ENCODE assay signal across 21 cellular contexts in genomic region chr1:171901245-171901644, GRCh38. TPM values are rescaled to one million over a fixed set of nuclear protein-coding genes. Genes with fewer than 3 reads are reported as not detected.
A peak's percentile ranks its signal among the peaks of the same experiment; 100 is the strongest.
DNase-seq lines count a peak whose midpoint lies in the region; ATAC-seq, FAIRE-seq and TF ChIP-seq lines count a peak whose summit lies in the region.
"Had no signal": no experiment of that assay in that cellular context is flagged by ENCODE, and none has a peak within 500 bp of the region (broad histone marks: within the 10 kb centered on the region; RNA-seq: fewer than 3 reads in every experiment).

No MANE protein-coding gene starts in this region.

- in situ Hi-C loops in HepG2 (cut with HindIII; ENCODE audit: extremely low pct_ligation_motif_present, low pct_unique_long_range_greater_than_20kb), result no loop called here

- no peak for TF ChIP-seq RAD21 in HepG2 (CRISPR knock-in tag; IDR thresholded peaks at IDR 0.05)

- H3K79me2 ChIP-seq in HepG2 (ENCODE audit: insufficient read depth, low read length), result no peaks in the 10 kb centered on the region
- H3K79me2 ChIP-seq in keratinocyte (ENCODE audit: control insufficient read depth, insufficient read depth, low read length), result no peaks in the 10 kb centered on the region

- H3K36me3 ChIP-seq in HepG2 (replicated peaks in 1 of 2; ENCODE audit: control insufficient read depth in 1 of 2, insufficient read depth in 2 of 2, low read length in 2 of 2) (no peaks in the 10 kb centered on the region), right lobe of liver (no peaks in the 10 kb centered on the region), keratinocyte (ENCODE audit: control insufficient read depth in 2 of 2, extremely low read depth in 1 of 2, insufficient read depth in 2 of 2, low read length in 2 of 2) (no peaks in the 10 kb centered on the region)
- H3K36me3 ChIP-seq: BE2C, left lung, neutrophil, transverse colon had no signal

- DNase-seq in HepG2 (ENCODE audit: low spot score) (no peak), right lobe of liver (no peak), astrocyte of the hippocampus (ENCODE audit: low read depth, low spot score) (peak; percentile 29), keratinocyte (ENCODE audit: low read depth, low spot score) (no peak), immature natural killer cell (no peak), NCI-H187 (lab: John Stamatoyannopoulos, UW) (no peak), type B pancreatic cell (ENCODE audit: extremely low spot score, unreplicated experiment) (no peak)
- DNase-seq: 8988T; activated CD4-positive, alpha-beta T cell treated with anti-CD3 and anti-CD28 coated beads for 4 hours; BE2C; Caco-2; dermis blood vessel endothelial cell; GOT3; left lung; NCI-H1694 treated with DMSO at 0.1 percent for 48 hours; transverse colon had no signal

- 16% methylated on average over 7 of the region's 7 CpGs for WGBS in HepG2 (ENCODE audit: low lambda C conversion rate)
- 93% methylated on average over 7 of the region's 7 CpGs for WGBS in right lobe of liver (ENCODE audit: insufficient coverage, low coverage, low lambda C conversion rate, missing lambda C conversion rate)

- no TSS peak for BruUV-seq in HepG2 (replicated peaks; lab: Mats Ljungman, UMichigan)

- H3K9me3 Mint-ChIP-seq in immature natural killer cell (no peaks in the 10 kb centered on the region), type B pancreatic cell (no peaks in the 10 kb centered on the region)
- H3K9me3 Mint-ChIP-seq: activated T-helper 2 cell treated with anti-CD3 and anti-CD28 coated beads, Interferon-gamma antibody, Interleukin-2, Interleukin-4, amounts not matched to agents 10 μg/mL and 5 μg/mL and 100 μg/mL, durations not matched to agents 14 hours and 24 hours and 36 hours; stimulated activated memory B cell treated with anti-CD40 and anti-IgM and Interleukin-4, amounts not matched to agents 10 μg/mL and 1 μg/mL and 100 μg/mL, for 72 hours had no signal

- H3K9me1 ChIP-seq in keratinocyte (ENCODE audit: control insufficient read depth, extremely low read depth, insufficient read depth, low read length), result no peaks in the 10 kb centered on the region

- CTCF ChIA-PET in HepG2 (lab: Yijun Ruan, JAX; ENCODE audit: low intra/inter-chr PET ratio, low total read pairs), result no interaction called here

- H3K9ac ChIP-seq in HepG2 (ENCODE audit: insufficient read depth, low read depth, low read length) (no peak overlapping the region), keratinocyte (ENCODE audit: control insufficient read depth, extremely low read depth, insufficient read depth, low read length) (no peak overlapping the region)

- peaks cover 0 to 8% (median 0%) of the 10 kb centered on the region in 3 donors for H3K27me3 Mint-ChIP-seq in immature natural killer cell (ENCODE audit: low read depth in 3 of 3)
- no peaks in the 10 kb centered on the region for H3K27me3 Mint-ChIP-seq in type B pancreatic cell

- TF ChIP-seq EP300 in HepG2 (IDR thresholded peaks at IDR 0.05; ENCODE audit: low read depth in 2 of 2, low read length in 2 of 2) (no peak), HepG2 (CRISPR knock-in tag; IDR thresholded peaks at IDR 0.05; ENCODE audit: borderline replicate concordance) (no peak)

- H3K4me1 ChIP-seq in HepG2 (ENCODE audit: insufficient read depth, low read length), result no peaks in the 10 kb centered on the region
- no peaks in the 10 kb centered on the region for H3K4me1 ChIP-seq in right lobe of liver
- peaks cover 29% of the 10 kb centered on the region for H3K4me1 ChIP-seq in keratinocyte (ENCODE audit: control insufficient read depth, extremely low read depth, insufficient read depth, low read length)
- H3K4me1 ChIP-seq: BE2C, Caco-2, transverse colon had no signal

- no peak overlapping the region for H3K4me3 Mint-ChIP-seq in immature natural killer cell
- H3K4me3 Mint-ChIP-seq in type B pancreatic cell, result no peak overlapping the region
- H3K4me3 Mint-ChIP-seq: stimulated activated memory B cell treated with anti-CD40 and anti-IgM and Interleukin-4, amounts not matched to agents 10 μg/mL and 1 μg/mL and 100 μg/mL, for 72 hours had no signal

- POLR2A ChIA-PET in HepG2 (lab: Yijun Ruan, JAX), result no interaction called here

- no peak for TF ChIP-seq CTCF in HepG2 (CRISPR knock-in tag; IDR thresholded peaks at IDR 0.05)
- TF ChIP-seq CTCF in right lobe of liver (IDR thresholded peaks at IDR 0.05), result no peak
- no peak for TF ChIP-seq CTCF in keratinocyte (optimal IDR thresholded peaks at IDR 0.05 in 1 of 3, IDR thresholded peaks at IDR 0.05 in 1 of 3, conservative IDR thresholded peaks at IDR 0.05 in 1 of 3; ENCODE audit: extremely low read depth in 1 of 3, insufficient read depth in 2 of 3, low read length in 3 of 3)
- no peak for TF ChIP-seq CTCF in type B pancreatic cell (conservative IDR thresholded peaks at IDR 0.05)

- H4K20me1 ChIP-seq in HepG2 (ENCODE audit: insufficient read depth, low read length), result no peaks in the 10 kb centered on the region
- no peaks in the 10 kb centered on the region for H4K20me1 ChIP-seq in keratinocyte (ENCODE audit: control insufficient read depth, extremely low read depth, insufficient read depth, low read length)

- H3K27ac Mint-ChIP-seq in immature natural killer cell (no peak overlapping the region), type B pancreatic cell (no peak overlapping the region)
- H3K27ac Mint-ChIP-seq: activated T-helper 2 cell treated with anti-CD3 and anti-CD28 coated beads, Interferon-gamma antibody, Interleukin-2, Interleukin-4, amounts not matched to agents 10 μg/mL and 5 μg/mL and 100 μg/mL, durations not matched to agents 14 hours and 24 hours and 36 hours; stimulated activated memory B cell treated with anti-CD40 and anti-IgM and Interleukin-4, amounts not matched to agents 10 μg/mL and 1 μg/mL and 100 μg/mL, for 72 hours had no signal

- H3K4me1 Mint-ChIP-seq in immature natural killer cell (peaks cover 4 to 5% of the 10 kb centered on the region in 2 donors), type B pancreatic cell (ENCODE audit: unreplicated experiment) (peaks cover 7% of the 10 kb centered on the region)
- H3K4me1 Mint-ChIP-seq: stimulated activated memory B cell treated with anti-CD40 and anti-IgM and Interleukin-4, amounts not matched to agents 10 μg/mL and 1 μg/mL and 100 μg/mL, for 72 hours had no signal

- ATAC-seq in HepG2 (peak; percentile 33; the same call in 1 of the 3 replicates), right lobe of liver (no peak), HG02884 (IDR thresholded peaks at IDR 0.05; ENCODE audit: unreplicated experiment) (no peak)
- ATAC-seq: left lung; stimulated activated memory B cell treated with anti-CD40 and anti-IgM and Interleukin-4, amounts not matched to agents 10 μg/mL and 1 μg/mL and 100 μg/mL, for 72 hours had no signal

- H3K27me3 ChIP-seq in HepG2 (ENCODE audit: control insufficient read depth in 1 of 2, insufficient read depth in 2 of 2, low read length in 2 of 2) (0 out of 5 replicates have a peak, but pooled peaks cover 0 to 5% of the 10 kb centered on the region in 2 experiments), right lobe of liver (no peaks in the 10 kb centered on the region), keratinocyte (ENCODE audit: control insufficient read depth, extremely low read depth, insufficient read depth, low read length) (no peaks in the 10 kb centered on the region)
- H3K27me3 ChIP-seq: BE2C, left lung, neutrophil, transverse colon had no signal

- TF ChIP-seq POLR2A in HepG2 (IDR thresholded peaks at IDR 0.05; ENCODE audit: insufficient read depth in 1 of 2, low read depth in 2 of 2, low read length in 2 of 2) (no peak), right lobe of liver (IDR thresholded peaks at IDR 0.05) (no peak)

- H3K27ac ChIP-seq in HepG2 (ENCODE audit: extremely low read length, insufficient read depth, low read length), result no peak overlapping the region
- no peak overlapping the region for H3K27ac ChIP-seq in right lobe of liver
- peak overlapping the region; percentile 94 for H3K27ac ChIP-seq in keratinocyte (ENCODE audit: control insufficient read depth, insufficient read depth, low read length)
- H3K27ac ChIP-seq: neutrophil, transverse colon had no signal

- dilution Hi-C loops in keratinocyte (cut with MboI; ENCODE audit: extremely low pct_ligation_motif_present, low sequenced_read_pairs), result no loop called here

- H3K36me3 Mint-ChIP-seq in immature natural killer cell (no peaks in the 10 kb centered on the region), type B pancreatic cell (no peaks in the 10 kb centered on the region)

- FAIRE-seq in HepG2 (lab: Jason Lieb, UNC) (no peak), keratinocyte (lab: Jason Lieb, UNC) (peak; percentile 59)
- FAIRE-seq: GM19239 had no signal

- intact Hi-C loops in HepG2 (cut with micrococcal nuclease; ENCODE audit: unreplicated experiment) (no loop called here), right lobe of liver (cut with DNase I) (no loop called here)

- H3K4me2 ChIP-seq in HepG2 (ENCODE audit: low read depth, low read length) (no peak overlapping the region), keratinocyte (ENCODE audit: control insufficient read depth, extremely low read depth, insufficient read depth, low read depth, low read length) (no peak overlapping the region)

- H3K4me3 ChIP-seq in HepG2 (replicated peaks in 1 of 3; ENCODE audit: insufficient read depth in 1 of 3, low read depth in 2 of 3, low read length in 3 of 3) (no peak overlapping the region), right lobe of liver (no peak overlapping the region), keratinocyte (ENCODE audit: control insufficient read depth in 2 of 3, extremely low read depth in 1 of 3, insufficient read depth in 2 of 3, low read depth in 1 of 3, low read length in 3 of 3) (no peak overlapping the region)
- H3K4me3 ChIP-seq: left lung, transverse colon had no signal

- H3K9me3 ChIP-seq in HepG2 (ENCODE audit: low read length), result no peaks in the 10 kb centered on the region
- H3K9me3 ChIP-seq in right lobe of liver, result no peaks in the 10 kb centered on the region
- H3K9me3 ChIP-seq in keratinocyte (ENCODE audit: control insufficient read depth, low read depth, low read length), result no peaks in the 10 kb centered on the region
- H3K9me3 ChIP-seq: BE2C, Caco-2, left lung, neutrophil, transverse colon had no signal

- no peak overlapping the region for H2AFZ ChIP-seq in HepG2 (ENCODE audit: low read length)
- no peak overlapping the region for H2AFZ ChIP-seq in keratinocyte (ENCODE audit: control insufficient read depth, low read length)

RNA-seq across cellular contexts. Expression of gene DNM3, which starts 59.9 kb away (rescaled TPM):
- total RNA-seq in HepG2 (2016; rRNA removed; fragmentation: Illumina TruSeq; extraction: Trizol) (not detected in 2 replicates), right lobe of liver (under 1 TPM; 0.29 to 0.92 (median 0.43) TPM), type B pancreatic cell (ENCODE audit: low replicate concordance) (1.2 and 2.1 TPM in 2 replicates)
- not detected in 2 replicates for total RNA-seq in HepG2 (2016; cell fraction: cytosol; rRNA removed; fragmentation: Illumina TruSeq; extraction: Trizol; ENCODE audit: low read depth)
- not detected in 2 replicates for total RNA-seq in HepG2 (2016; cell fraction: insoluble cytoplasmic fraction; rRNA removed; fragmentation: Illumina TruSeq; extraction: Trizol)
- not detected in 2 replicates for total RNA-seq in HepG2 (2016; cell fraction: membrane; rRNA removed; fragmentation: Illumina TruSeq; extraction: Trizol)
- total RNA-seq in HepG2 (2016; cell fraction: nucleus; rRNA removed; fragmentation: Illumina TruSeq; extraction: Trizol), result 0.34 and 0.38 TPM in 2 replicates
- polyA plus RNA-seq in HepG2 (2011; rRNA removed) (0.05 and 0.14 TPM in 2 replicates), keratinocyte (1.6 to 2.0 TPM (median 1.9 TPM) in 3 replicates), immature natural killer cell (1 to 10 TPM in 1 of 3 donors, under 1 TPM in 2; 0.52 to 1.2 (median 0.99) TPM)
- 0.01 TPM in 1 of 2 replicates, not detected in the other for polyA plus RNA-seq in HepG2 (2011; cell fraction: cytosol; rRNA removed)
- 0.10 and 0.16 TPM in 2 replicates for polyA plus RNA-seq in HepG2 (2011; cell fraction: nucleus; rRNA removed)
- polyA plus RNA-seq in HepG2 (2012), result 0.03 and 0.16 TPM in 2 replicates
- not detected in 2 replicates for polyA plus RNA-seq in HepG2 (2016; cell fraction: cytosol; fragmentation: Illumina TruSeq; extraction: Trizol; ENCODE audit: low read depth)
- not detected in 2 replicates for polyA plus RNA-seq in HepG2 (2016; cell fraction: insoluble cytoplasmic fraction; fragmentation: Illumina TruSeq; extraction: Trizol; ENCODE audit: low read depth)
- not detected in 2 replicates for polyA plus RNA-seq in HepG2 (2016; cell fraction: membrane; fragmentation: Illumina TruSeq; extraction: Trizol; ENCODE audit: low read depth)
- polyA plus RNA-seq in HepG2 (2016; cell fraction: nucleus; fragmentation: Illumina TruSeq; extraction: Trizol; ENCODE audit: insufficient read depth, low read depth), result 0.05 TPM in 1 of 2 replicates, not detected in the other
- 1.1 TPM in 1 of 2 replicates, not detected in the other for polyA minus RNA-seq in HepG2 (2011; rRNA and poly(A)+ RNA removed; ENCODE audit: low replicate concordance)
- not detected in 2 replicates for polyA minus RNA-seq in HepG2 (2011; cell fraction: cytosol; rRNA and poly(A)+ RNA removed)
- 0.26 and 0.75 TPM in 2 replicates for polyA minus RNA-seq in HepG2 (2011; cell fraction: nucleus; rRNA and poly(A)+ RNA removed)
- 0.42 TPM for polyA plus RNA-seq in keratinocyte (2011; ENCODE audit: low read depth)
- polyA plus RNA-seq in keratinocyte (2011; cell fraction: cytosol; rRNA removed), result 1.8 TPM in 2 replicates
- 3.1 and 4.1 TPM in 2 replicates for polyA plus RNA-seq in keratinocyte (2011; cell fraction: nucleus; rRNA removed)
- 1.2 and 1.8 TPM in 2 replicates for polyA plus RNA-seq in keratinocyte (2012; ENCODE audit: low replicate concordance)
- polyA minus RNA-seq in keratinocyte, result 2.1 to 4.1 TPM (median 2.5 TPM) in 3 replicates
- 2.5 TPM for polyA minus RNA-seq in keratinocyte (2011; cell fraction: cytosol; rRNA and poly(A)+ RNA removed)
- polyA minus RNA-seq in keratinocyte (2011; cell fraction: nucleus; rRNA and poly(A)+ RNA removed), result 3.7 and 8.0 TPM in 2 replicates
